In genomic region chr1:47823016-47823843, GRCh38 we compare ENCODE assay signal across 17 cellular contexts.
DNase-seq lines count a peak whose midpoint lies in the region; ATAC-seq, FAIRE-seq and TF ChIP-seq lines count a peak whose summit lies in the region.
"Had no signal": no experiment of that assay in that cellular context is flagged by ENCODE, and none has a peak within 500 bp of the region (broad histone marks: within the 10 kb centered on the region; RNA-seq: fewer than 3 reads in every experiment).

No MANE protein-coding gene starts in this region.

- H3K36me3 ChIP-seq in H1 (ENCODE audit: control insufficient read depth in 2 of 4, insufficient read depth in 4 of 4, low read length in 3 of 4) = no peaks in the 10 kb centered on the region
- H3K36me3 ChIP-seq in neuronal stem cell (replicated peaks in 1 of 2; ENCODE audit: control insufficient read depth in 2 of 2, insufficient read depth in 2 of 2, low read length in 2 of 2) = no peaks in the 10 kb centered on the region

- H4K20me1 ChIP-seq in H1 (replicated peaks in 1 of 2; ENCODE audit: control insufficient read depth in 1 of 2, insufficient read depth in 2 of 2, low read length in 2 of 2) = peaks cover 0 to 6% of the 10 kb centered on the region in 2 experiments

- H3K79me2 ChIP-seq in H1 (ENCODE audit: control insufficient read depth in 1 of 2, insufficient read depth in 2 of 2, low read length in 2 of 2) = no peaks in the 10 kb centered on the region

- TF ChIP-seq RAD21 in H1 (IDR thresholded peaks at IDR 0.05 in 1 of 2, conservative IDR thresholded peaks at IDR 0.05 in 1 of 2; ENCODE audit: low read depth in 2 of 2, low read length in 2 of 2) = no peak

- H3K4me2 ChIP-seq in H1 (ENCODE audit: insufficient read depth in 1 of 2, low read depth in 2 of 2, low read length in 2 of 2) = no peak overlapping the region
- H3K4me2 ChIP-seq in neuronal stem cell (ENCODE audit: insufficient read depth, low read length, poor library complexity, severe bottlenecking) = no peak overlapping the region

- 80% methylated on average over 10 of the region's 10 CpGs; no CpG with 5 or more reads in 1 of the 2 experiments for WGBS in H1 (ENCODE audit: extremely low coverage in 1 of 2, insufficient coverage in 1 of 2, insufficient read length in 1 of 2, insufficient replicate concordance in 2 of 2, low coverage in 1 of 2, low lambda C conversion rate in 2 of 2, missing lambda C conversion rate in 1 of 2), 2 experiments
- WGBS in neuronal stem cell (ENCODE audit: extremely low coverage in 2 of 2, insufficient read length in 2 of 2, insufficient replicate concordance in 1 of 2), 2 donors = no CpG with 5 or more reads among the region's 10 CpGs

- no peak overlapping the region for H3K56ac ChIP-seq in H1 (replicated peaks; ENCODE audit: insufficient read length, low read depth, low read length)

- no peaks in the 10 kb centered on the region for H3K23me2 ChIP-seq in H1 (ENCODE audit: low read depth, low read length)

- ATAC-seq in GM21529 (IDR thresholded peaks at IDR 0.05; ENCODE audit: unreplicated experiment) (no peak), HG03025 (IDR thresholded peaks at IDR 0.05; ENCODE audit: low FRiP score, unreplicated experiment) (no peak), GM19324 (IDR thresholded peaks at IDR 0.05; ENCODE audit: low FRiP score, unreplicated experiment) (no peak)

- TF ChIP-seq CTCF in H1 (IDR thresholded peaks at IDR 0.05; ENCODE audit: control extremely low read depth in 1 of 3, insufficient read depth in 1 of 3, low read depth in 1 of 3, low read length in 3 of 3) = no peak

- H3K27me3 ChIP-seq in H1 (replicated peaks in 1 of 4; ENCODE audit: control insufficient read depth in 3 of 4, extremely low read depth in 1 of 4, insufficient read depth in 3 of 4, low read length in 3 of 4) (no peaks in the 10 kb centered on the region), neuronal stem cell (ENCODE audit: control insufficient read depth in 3 of 3, insufficient read depth in 3 of 3, low read depth in 1 of 3, low read length in 3 of 3) (peaks cover 0 to 15% (median 0%) of the 10 kb centered on the region in 3 experiments)

- H3K4me1 ChIP-seq in H1 (replicated peaks in 1 of 4; ENCODE audit: control insufficient read depth in 3 of 4, insufficient read depth in 4 of 4, low read length in 3 of 4) = peaks cover 0 to 6% (median 1%) of the 10 kb centered on the region in 4 experiments; a peak in 2 of 7 replicates
- H3K4me1 ChIP-seq in neuronal stem cell (ENCODE audit: control insufficient read depth in 2 of 2, insufficient read depth in 1 of 2, low read depth in 1 of 2, low read length in 2 of 2) = peaks cover 0 to 2% of the 10 kb centered on the region in 2 donors

- H3K18ac ChIP-seq in H1 (ENCODE audit: extremely low read depth, low read length) = peak overlapping the region; percentile 48; the same call in 1 of the 2 replicates
- H3K18ac ChIP-seq in neuronal stem cell (ENCODE audit: low read length) = peak overlapping the region; percentile 39

- H2BK12ac ChIP-seq in H1 (ENCODE audit: low read depth, low read length) (0 out of 2 replicates have a peak overlapping the region, but pooled peaks have one; percentile 17), neuronal stem cell (ENCODE audit: low read length) (no peak overlapping the region)

- H3K27ac ChIP-seq in H1 (ENCODE audit: low read depth, low read length) (no peak overlapping the region), neuronal stem cell (replicated peaks; ENCODE audit: low read length) (no peak overlapping the region)
- H3K27ac ChIP-seq: RWPE1 had no signal

- H4K91ac ChIP-seq in H1 (replicated peaks; ENCODE audit: insufficient read length, low read length) = peak overlapping the region; percentile 15
- H4K91ac ChIP-seq in neuronal stem cell (ENCODE audit: low read depth, low read length, poor library complexity) = no peak overlapping the region

- H4K8ac ChIP-seq in H1 (ENCODE audit: extremely low read depth, insufficient read depth, low read length) (no peak overlapping the region; the same call in 1 of the 2 replicates), neuronal stem cell (ENCODE audit: low read depth, low read length) (no peak overlapping the region)

- 0 out of 2 replicates have a peak overlapping the region, but pooled peaks have one; percentile 35 for H2BK5ac ChIP-seq in H1 (ENCODE audit: low read depth, low read length)
- no peak overlapping the region for H2BK5ac ChIP-seq in neuronal stem cell (ENCODE audit: low read length)

- H3K4me3 ChIP-seq in H1 (ENCODE audit: extremely low read depth in 1 of 4, insufficient read depth in 2 of 4, low read depth in 3 of 4, low read length in 4 of 4) (no peak overlapping the region), neuronal stem cell (ENCODE audit: low read length in 2 of 2) (no peak overlapping the region)

- no peak for TF ChIP-seq POLR2A in H1 (IDR thresholded peaks at IDR 0.05; ENCODE audit: control extremely low read depth in 1 of 2, low read depth in 2 of 2, low read length in 2 of 2)

- H3K23ac ChIP-seq in H1 (ENCODE audit: insufficient read length) (no peak overlapping the region), neuronal stem cell (ENCODE audit: low read depth, low read length, poor library complexity) (no peak overlapping the region)

- H3K9ac ChIP-seq in H1 (replicated peaks in 1 of 4; ENCODE audit: extremely low read depth in 1 of 4, low read depth in 3 of 4, low read length in 3 of 4) (no peak overlapping the region), neuronal stem cell (ENCODE audit: low read depth, low read length, poor library complexity) (no peak overlapping the region)

- CTCF ChIA-PET in H1 (lab: Charles Lee; ENCODE audit: partially characterized antibody) = interaction anchor here (0.8 to 2.5 kb wide), 6 partner anchors 19 to 630 kb away, joined by 3 to 6 read pairs (median 3); no protein-coding TSS in a partner anchor

- H2AK5ac ChIP-seq in H1 (ENCODE audit: low read depth, low read length) (no peak overlapping the region), neuronal stem cell (ENCODE audit: low read depth, low read length) (no peak overlapping the region)

- no peak overlapping the region for H3K4ac ChIP-seq in H1 (replicated peaks; ENCODE audit: insufficient read length, low read depth, low read length)
- H3K4ac ChIP-seq in neuronal stem cell (ENCODE audit: low read length) = no peak overlapping the region

- H3K79me1 ChIP-seq in H1 (ENCODE audit: low read depth, low read length) (no peaks in the 10 kb centered on the region; the same call in none of the 2 replicates), neuronal stem cell (ENCODE audit: low read depth, low read length) (no peaks in the 10 kb centered on the region)

- H2BK20ac ChIP-seq in H1 (ENCODE audit: low read length) = no peak overlapping the region

- POLR2A ChIA-PET in H1 (lab: Charles Lee; ENCODE audit: partially characterized antibody) = interaction anchor here (1.1 kb wide), 1 partner anchor 9 kb away, joined by 4 read pairs; no protein-coding TSS in a partner anchor

- DNase-seq in Ammon's horn (ENCODE audit: low spot score) (peak; percentile 25), NCI-H1694 treated with DMSO at 0.1 percent for 48 hours (lab: John Stamatoyannopoulos, UW) (peak; percentile 43), H1 (ENCODE audit: low read depth in 1 of 2, low spot score in 2 of 2) (no peak), neuronal stem cell (ENCODE audit: low spot score) (no peak)
- DNase-seq: CD4-positive, CD25-positive, alpha-beta regulatory T cell; DMS79 treated with DMSO at 0.1 percent for 48 hours; GF-D8; H7; NCI-H1417 treated with DMSO at 0.1 percent for 48 hours; NCI-H2081; NCI-H2227 treated with DMSO at 0.1 percent for 48 hours; NCI-H526; NK-92 treated with Interleukin-12 subunit alpha and Interleukin-12 subunit beta, amount 100 ng/mL, for 24 hours had no signal

- TF ChIP-seq EP300 in H1 (IDR thresholded peaks at IDR 0.05; ENCODE audit: borderline replicate concordance in 1 of 2, low read depth in 2 of 2, low read length in 2 of 2) = no peak

- no peak overlapping the region for H4K5ac ChIP-seq in H1 (ENCODE audit: insufficient read length, low read depth, low read length)

- no peak for FAIRE-seq in H1 (lab: Jason Lieb, UNC)

- H2BK15ac ChIP-seq in H1 (ENCODE audit: low read length) (no peak overlapping the region), neuronal stem cell (ENCODE audit: low read length) (no peak overlapping the region)

- H3K9me3 ChIP-seq in H1 (ENCODE audit: insufficient read depth in 2 of 2, low read depth in 1 of 2, low read length in 1 of 2) = no peaks in the 10 kb centered on the region
- no peaks in the 10 kb centered on the region for H3K9me3 ChIP-seq in neuronal stem cell (replicated peaks in 1 of 2; ENCODE audit: control insufficient read depth in 2 of 2, insufficient read depth in 1 of 2, low read depth in 1 of 2, low read length in 2 of 2)

- H2BK120ac ChIP-seq in H1 (replicated peaks; ENCODE audit: low read depth, low read length) (no peak overlapping the region), neuronal stem cell (ENCODE audit: low read depth, low read length) (no peak overlapping the region)

- H3K14ac ChIP-seq in H1 (ENCODE audit: insufficient read length) (no peak overlapping the region), neuronal stem cell (ENCODE audit: low read length) (no peak overlapping the region)

- no peak overlapping the region for H2AFZ ChIP-seq in H1 (ENCODE audit: low read length)
- no peak overlapping the region for H2AFZ ChIP-seq in neuronal stem cell (ENCODE audit: low read length)

TF ChIP-seq in H1, 55 proteins besides CTCF, POLR2A, EP300 and RAD21:
- TF ChIP-seq RNF2 (IDR thresholded peaks at IDR 0.05; ENCODE audit: borderline replicate concordance, low read depth, low read length, missing control alignments, poor library complexity, severe bottlenecking) (no peak), CHD2 (IDR thresholded peaks at IDR 0.05; ENCODE audit: low read length) (no peak), USF2 (IDR thresholded peaks at IDR 0.05; ENCODE audit: low read length) (no peak)

Comparison
In these comparisons a context has a peak if more than half of its experiments do, and no peak if none do; other contexts are left out.
1. DNase-seq: peak in Ammon's horn (single experiment) and NCI-H1694 treated with DMSO at 0.1 percent for 48 hours (single experiment); none in H1 (0 of 2) and neuronal stem cell (single experiment).